ENCODE assay signal across 22 cellular contexts in the genomic region with DNA sequence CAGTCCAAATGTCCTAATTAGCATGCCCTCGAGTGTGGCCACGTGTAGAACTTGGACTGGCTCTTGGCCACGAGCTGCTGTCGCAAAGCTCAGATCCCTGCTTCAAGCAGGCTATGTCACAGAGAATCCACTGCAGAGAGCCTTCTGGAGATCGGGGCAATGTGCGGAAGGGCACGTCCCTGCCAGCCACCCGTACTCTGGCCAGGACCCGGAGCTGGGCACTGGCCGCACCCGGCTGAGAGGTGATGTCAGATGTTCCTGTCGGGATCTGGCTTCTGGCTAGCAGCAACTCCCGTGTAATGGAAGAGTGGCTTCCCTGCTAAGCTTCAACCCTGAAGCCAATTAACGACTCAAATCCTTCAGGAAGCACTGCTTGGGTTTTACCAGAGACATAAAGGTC.
DNase-seq lines count a peak whose midpoint lies in the region; ATAC-seq and TF ChIP-seq lines count a peak whose summit lies in the region.
"Had no signal": no experiment of that assay in that cellular context is flagged by ENCODE, and none has a peak within 500 bp of the region (broad histone marks: within the 10 kb centered on the region; RNA-seq: fewer than 3 reads in every experiment).

No MANE protein-coding gene starts in this region.

- no peaks in the 10 kb centered on the region for H3K27me3 ChIP-seq in H9 (ENCODE audit: insufficient read depth, low read length)
- no peaks in the 10 kb centered on the region for H3K27me3 ChIP-seq in right cardiac atrium (ENCODE audit: control insufficient read depth, insufficient read depth)
- H3K27me3 ChIP-seq in subcutaneous abdominal adipose tissue (ENCODE audit: control insufficient read depth in 5 of 5, insufficient read depth in 4 of 5, low read length in 5 of 5): no peaks in the 10 kb centered on the region
- H3K27me3 ChIP-seq: SJSA1, thyroid gland had no signal

- no peak overlapping the region for H3K4ac ChIP-seq in H9 (ENCODE audit: low read depth, low read length)

- H3K9ac ChIP-seq in H9 (ENCODE audit: extremely low read depth, insufficient read length, low read length): no peak overlapping the region
- no peak overlapping the region for H3K9ac ChIP-seq in subcutaneous abdominal adipose tissue (ENCODE audit: low read length in 5 of 5)

- H3K56ac ChIP-seq in H9 (ENCODE audit: insufficient read length, low read depth, low read length): no peak overlapping the region

- no CpG with 5 or more reads among the region's 14 CpGs for WGBS in H9 (ENCODE audit: extremely low coverage, insufficient read length, low lambda C conversion rate)
- 54% methylated on average over 14 of the region's 14 CpGs for whole genome bisulfite sequencing in right cardiac atrium

- peak overlapping the region; percentile 64 for H3K4me3 ChIP-seq in coronary artery
- no peak overlapping the region for H3K4me3 ChIP-seq in right cardiac atrium (ENCODE audit: low read length)
- H3K4me3 ChIP-seq in subcutaneous abdominal adipose tissue (ENCODE audit: low read depth in 1 of 5, low read length in 5 of 5): peak overlapping the region in 2 of 5 donors; percentile 14 to 17
- H3K4me3 ChIP-seq: HAP-1, PC-9, SJSA1, thyroid gland had no signal

- H3K79me1 ChIP-seq in H9 (ENCODE audit: insufficient read depth, low read depth, low read length, poor library complexity, severe bottlenecking): no peaks in the 10 kb centered on the region

- no peak overlapping the region for H4K8ac ChIP-seq in H9 (replicated peaks; ENCODE audit: insufficient read length, low read depth, low read length)

- H3K4me1 Mint-ChIP-seq in H9 (peaks cover 11 to 16% of the 10 kb centered on the region in 2 experiments), CD14-positive monocyte (peaks cover 25% of the 10 kb centered on the region)

- H3K27ac ChIP-seq in H9 (ENCODE audit: insufficient read length, low read depth, low read length) (no peak overlapping the region), coronary artery (peak overlapping the region; percentile 87 to 96), right cardiac atrium (ENCODE audit: low read length) (peak overlapping the region; percentile 28), subcutaneous abdominal adipose tissue (ENCODE audit: low read depth, low read length) (peak overlapping the region; percentile 77)
- H3K27ac ChIP-seq: PC-9, SJSA1 had no signal

- peak; percentile 15 for DNase-seq in H9
- DNase-seq in coronary artery (ENCODE audit: low spot score): peak; percentile 81
- DNase-seq in right cardiac atrium: peak; percentile 41 to 68 (median 66)
- DNase-seq in KG1 (lab: John Stamatoyannopoulos, UW): no peak
- DNase-seq in CD14-positive monocyte (ENCODE audit: low spot score): no peak
- no peak for DNase-seq in SW 1271 (lab: John Stamatoyannopoulos, UW)
- DNase-seq: activated CD4-positive, alpha-beta T cell treated with anti-CD3 and anti-CD28 coated beads, Interleukin-2, amount 50 U/mL, for 48 hours; activated gamma-delta T cell treated with Interleukin-2 at 50 U/mL for 16 hours; midbrain; NCI-H1694; NCI-H774; PC-9; stimulated activated CD4-positive, alpha-beta T cell treated with anti-CD3 and anti-CD28 coated beads, Interleukin-15, amount 100 ng/mL, for 24 hours; T-helper 2 cell; thyroid gland had no signal

- no peaks in the 10 kb centered on the region for H3K23me2 ChIP-seq in H9 (ENCODE audit: insufficient read length, low read depth, low read length, poor library complexity, severe bottlenecking)

- H3K4me1 ChIP-seq in H9 (ENCODE audit: insufficient read depth, low read length) (no peaks in the 10 kb centered on the region), right cardiac atrium (ENCODE audit: control insufficient read depth, insufficient read depth, low read length) (peaks cover 8% of the 10 kb centered on the region), subcutaneous abdominal adipose tissue (ENCODE audit: control insufficient read depth in 5 of 5, insufficient read depth in 5 of 5, low read length in 5 of 5) (peaks cover 0 to 10% (median 5%) of the 10 kb centered on the region in 5 donors)
- H3K4me1 ChIP-seq: SJSA1, thyroid gland had no signal

- intact Hi-C loops in right cardiac atrium (cut with DNase I) (no loop called here), CD14-positive monocyte (cut with micrococcal nuclease) (no loop called here)

- no peak overlapping the region for H2BK5ac ChIP-seq in H9 (ENCODE audit: insufficient read length, low read length)

- no peak overlapping the region for H3K14ac ChIP-seq in H9 (ENCODE audit: insufficient read depth, low read length)

- TF ChIP-seq CTCF in H9 (conservative IDR thresholded peaks at IDR 0.05): no peak
- no peak for TF ChIP-seq CTCF in coronary artery (IDR thresholded peaks at IDR 0.05)
- no peak for TF ChIP-seq CTCF in CD14-positive monocyte (IDR thresholded peaks at IDR 0.05)

- no peak overlapping the region for H2BK120ac ChIP-seq in H9 (ENCODE audit: low read depth, low read length, poor library complexity, severe bottlenecking)

- no peaks in the 10 kb centered on the region for H3K79me2 ChIP-seq in H9 (ENCODE audit: insufficient read depth, low read length)

- no peak overlapping the region for H3K23ac ChIP-seq in H9 (ENCODE audit: insufficient read length, low read depth, low read length)

- no peaks in the 10 kb centered on the region for H3K36me3 ChIP-seq in subcutaneous abdominal adipose tissue (ENCODE audit: control insufficient read depth in 5 of 5, insufficient read depth in 5 of 5, low read length in 5 of 5)
- H3K36me3 ChIP-seq: HAP-1, SJSA1, thyroid gland had no signal

- no peak overlapping the region for H2BK12ac ChIP-seq in H9 (ENCODE audit: insufficient read length, low read depth, low read length)

- H3K9me3 ChIP-seq in H9 (ENCODE audit: control insufficient read depth, low read depth, low read length) (no peaks in the 10 kb centered on the region), right cardiac atrium (ENCODE audit: control insufficient read depth, low read length) (no peaks in the 10 kb centered on the region), subcutaneous abdominal adipose tissue (ENCODE audit: control insufficient read depth in 5 of 5, low read length in 5 of 5) (peaks cover 0 to 9% (median 0%) of the 10 kb centered on the region in 5 donors)
- H3K9me3 ChIP-seq: HAP-1, SJSA1, thyroid gland had no signal

- H3K9me3 Mint-ChIP-seq in H9: peaks cover 30 to 33% of the 10 kb centered on the region in 2 experiments
- peaks cover 15 to 32% (median 25%) of the 10 kb centered on the region in 7 donors for H3K9me3 Mint-ChIP-seq in CD14-positive monocyte

- no peak overlapping the region for H4K91ac ChIP-seq in H9 (ENCODE audit: insufficient read length, low read depth, low read length)

- no peak overlapping the region for H3K4me2 ChIP-seq in H9 (ENCODE audit: insufficient read depth, insufficient read length, low read length)
- H3K4me2 ChIP-seq: PC-9 had no signal

- no peak overlapping the region for H2AK5ac ChIP-seq in H9 (ENCODE audit: insufficient read length, low read length)

- no peak overlapping the region for H2BK20ac ChIP-seq in H9 (ENCODE audit: low read depth, low read length, poor library complexity, severe bottlenecking)

- H4K20me1 ChIP-seq in H9 (ENCODE audit: control insufficient read depth, insufficient read depth, insufficient read length): no peaks in the 10 kb centered on the region

- ATAC-seq in right cardiac atrium (peak; percentile 58 to 66), HG02840 (IDR thresholded peaks at IDR 0.05; ENCODE audit: low FRiP score, unreplicated experiment) (no peak)
- ATAC-seq: WTC11 had no signal

- H3K27ac Mint-ChIP-seq in H9: no peak overlapping the region
- H3K27ac Mint-ChIP-seq in CD14-positive monocyte: peak overlapping the region in 1 of 7 donors; percentile 8
- H3K27ac Mint-ChIP-seq: B cell, WTC11 had no signal

- H3K18ac ChIP-seq in H9 (ENCODE audit: insufficient read length, low read depth, low read length): no peak overlapping the region

- no peak overlapping the region for H3K4me3 Mint-ChIP-seq in H9
- no peak overlapping the region for H3K4me3 Mint-ChIP-seq in CD14-positive monocyte
- H3K4me3 Mint-ChIP-seq: B cell, neural crest cell, WTC11 had no signal

- no peak overlapping the region for H4K5ac ChIP-seq in H9 (ENCODE audit: insufficient read length, low read depth, low read length)

- no peak overlapping the region for H2AFZ ChIP-seq in H9 (ENCODE audit: low read length)
- H2AFZ ChIP-seq: PC-9 had no signal

- H2BK15ac ChIP-seq in H9 (ENCODE audit: low read depth, low read length): no peak overlapping the region

- H3K27me3 Mint-ChIP-seq in H9 (ENCODE audit: low read depth): peaks cover 3% of the 10 kb centered on the region
- peaks cover 0 to 2% (median 0%) of the 10 kb centered on the region in 3 donors for H3K27me3 Mint-ChIP-seq in CD14-positive monocyte (ENCODE audit: low read depth in 3 of 3)

- H3K36me3 Mint-ChIP-seq in H9 (ENCODE audit: insufficient read depth in 1 of 3, low read depth in 3 of 3) (peaks cover 13 to 31% (median 22%) of the 10 kb centered on the region in 3 experiments), CD14-positive monocyte (peaks cover 2 to 8% of the 10 kb centered on the region in 2 donors)

- H3T11ph ChIP-seq in H9 (ENCODE audit: low read length): no peak overlapping the region

Comparison
In these comparisons a context has a peak if more than half of its experiments do, and no peak if none do; other contexts are left out.
1. DNase-seq: peak in H9 (single experiment), coronary artery (single experiment) and right cardiac atrium (3 of 3); none in KG1 (single experiment), CD14-positive monocyte (single experiment) and SW 1271 (0 of 2).